ENCODE assay signal across 8 cellular contexts in genomic region chr4:184536881-184537248, GRCh38.
DNase-seq lines count a peak whose midpoint lies in the region; ATAC-seq and TF ChIP-seq lines count a peak whose summit lies in the region.

No MANE protein-coding gene starts in this region.

- DNase-seq in cardiac fibroblast (ENCODE audit: low read depth in 2 of 2): peak in 1 of 2 donors; percentile 15
- DNase-seq in mesendoderm: peak; percentile 41
- DNase-seq in uterus: no peak
- no peak for DNase-seq in GDM1 (lab: John Stamatoyannopoulos, UW)

- no peak overlapping the region for H2BK15ac ChIP-seq in mesendoderm (replicated peaks; ENCODE audit: low read depth)

- no peaks in the 10 kb centered on the region for H3K36me3 ChIP-seq in BLaER1
- no peaks in the 10 kb centered on the region for H3K36me3 ChIP-seq in HUES48 (ENCODE audit: control insufficient read depth, insufficient read depth, low read length)
- no peaks in the 10 kb centered on the region for H3K36me3 ChIP-seq in mesendoderm (ENCODE audit: control insufficient read depth, insufficient read depth, low read length)
- H3K36me3 ChIP-seq in uterus: no peaks in the 10 kb centered on the region

- H3K18ac ChIP-seq in mesendoderm (ENCODE audit: low read length): no peak overlapping the region

- H3K4me1 ChIP-seq in BLaER1 (peaks cover 55% of the 10 kb centered on the region), HUES48 (ENCODE audit: control insufficient read depth, insufficient read depth, low read length) (peaks cover 9% of the 10 kb centered on the region), mesendoderm (ENCODE audit: control insufficient read depth, low read depth, low read length) (no peaks in the 10 kb centered on the region), uterus (peaks cover 4% of the 10 kb centered on the region in 2 donors)

- H3K56ac ChIP-seq in mesendoderm (ENCODE audit: low read length): peak overlapping the region; percentile 89

- no peak for ATAC-seq in HG02840 (IDR thresholded peaks at IDR 0.05; ENCODE audit: low FRiP score, unreplicated experiment)
- ATAC-seq in GM19463 (IDR thresholded peaks at IDR 0.05; ENCODE audit: unreplicated experiment): no peak

- H3K9ac ChIP-seq in BLaER1 (peak overlapping the region; percentile 90), HUES48 (ENCODE audit: low read depth, low read length) (peak overlapping the region; percentile 70), mesendoderm (ENCODE audit: low read length) (peak overlapping the region; percentile 82)

- H2AK5ac ChIP-seq in mesendoderm (ENCODE audit: low read length): no peak overlapping the region

- no peak overlapping the region for H2BK120ac ChIP-seq in mesendoderm (ENCODE audit: low read depth, low read length)

- H3K9me3 ChIP-seq in BLaER1 (no peaks in the 10 kb centered on the region), HUES48 (ENCODE audit: control insufficient read depth, insufficient read depth, low read length) (no peaks in the 10 kb centered on the region), uterus (no peaks in the 10 kb centered on the region)

- no peak overlapping the region for H3K23ac ChIP-seq in mesendoderm (ENCODE audit: low read length)

- H3K4me2 ChIP-seq in BLaER1 (peak overlapping the region; percentile 92), mesendoderm (ENCODE audit: low read length) (peak overlapping the region; percentile 2)

- H4K5ac ChIP-seq in mesendoderm (ENCODE audit: low read length): no peak overlapping the region

- H4K20me1 ChIP-seq in BLaER1: no peaks in the 10 kb centered on the region

- TF ChIP-seq CTCF in cardiac fibroblast (IDR thresholded peaks at IDR 0.05; ENCODE audit: low read depth, low read length) (no peak), uterus (IDR thresholded peaks at IDR 0.05) (no peak)

- H3K79me2 ChIP-seq in mesendoderm (ENCODE audit: control insufficient read depth, insufficient read depth, low read length): no peaks in the 10 kb centered on the region

- H3K4ac ChIP-seq in mesendoderm (ENCODE audit: low read depth, low read length): no peak overlapping the region

- no peak overlapping the region for H2BK5ac ChIP-seq in mesendoderm (ENCODE audit: low read length)

- H3K4me3 ChIP-seq in BLaER1 (peak overlapping the region; percentile 77), HUES48 (ENCODE audit: low read depth, low read length) (peak overlapping the region; percentile 82), cardiac fibroblast (replicated peaks in 1 of 2; ENCODE audit: low read depth in 2 of 2, low read length in 2 of 2) (peak overlapping the region; percentile 65 to 75), mesendoderm (ENCODE audit: low read length) (peak overlapping the region; percentile 77), uterus (peak overlapping the region; percentile 56 to 62)

- H3K27ac ChIP-seq in BLaER1 (peak overlapping the region; percentile 92), HUES48 (ENCODE audit: low read depth, low read length) (peak overlapping the region; percentile 84), mesendoderm (ENCODE audit: low read depth, low read length) (peak overlapping the region; percentile 64), uterus (peak overlapping the region; percentile 95 to 96)

- no peak overlapping the region for H4K8ac ChIP-seq in mesendoderm (ENCODE audit: low read depth, low read length)

- intact Hi-C loops in uterus (cut with DNase I; ENCODE audit: low total_unique reads): loop anchor here (10.0 kb wide), 1 partner anchor 62 kb away; the partner anchor contains the start of gene IRF2

- H3K79me1 ChIP-seq in mesendoderm (ENCODE audit: low read length): no peaks in the 10 kb centered on the region

- TF ChIP-seq POLR2A in uterus (IDR thresholded peaks at IDR 0.05): no peak

- WGBS in mesendoderm (ENCODE audit: extremely low coverage, insufficient coverage, low lambda C conversion rate): no CpG with 5 or more reads among the region's 5 CpGs

- no peaks in the 10 kb centered on the region for H3K27me3 ChIP-seq in BLaER1
- H3K27me3 ChIP-seq in HUES48 (ENCODE audit: control insufficient read depth, insufficient read depth, low read length): no peaks in the 10 kb centered on the region
- H3K27me3 ChIP-seq in mesendoderm (ENCODE audit: insufficient read depth, low read length, poor library complexity): no peaks in the 10 kb centered on the region
- H3K27me3 ChIP-seq in uterus: no peaks in the 10 kb centered on the region
